1 cellular context compared by ENCODE assay signal in the genomic region with DNA sequence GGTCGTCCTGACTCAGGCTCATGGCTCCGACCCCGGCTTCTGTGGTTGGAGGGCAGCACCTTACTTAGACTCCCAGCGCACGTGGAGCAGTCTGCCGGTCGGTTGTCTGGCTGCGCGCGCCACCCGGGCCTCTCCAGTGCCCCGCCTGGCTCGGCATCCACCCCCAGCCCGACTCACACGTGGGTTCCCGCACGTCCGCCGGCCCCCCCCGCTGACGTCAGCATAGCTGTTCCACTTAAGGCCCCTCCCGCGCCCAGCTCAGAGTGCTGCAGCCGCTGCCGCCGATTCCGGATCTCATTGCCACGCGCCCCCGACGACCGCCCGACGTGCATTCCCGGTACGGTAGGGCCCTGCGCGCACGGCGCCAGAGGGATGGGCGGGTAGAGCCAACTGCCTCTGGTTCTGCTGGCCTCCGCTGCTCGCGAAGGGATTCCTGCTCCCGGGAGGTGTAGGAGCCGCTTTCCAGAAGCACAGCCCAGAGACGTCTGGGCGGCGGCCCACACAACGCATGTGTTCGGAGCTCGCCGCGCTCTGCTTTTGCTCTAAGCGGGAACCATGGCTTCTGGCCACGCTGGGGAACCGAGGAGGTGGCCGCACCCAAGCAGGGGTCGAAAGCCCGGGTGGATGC.
TF ChIP-seq lines count a peak whose summit lies in the region.

A gene (plus strand): TSS at position 264 of the 628 bp plus-strand sequence. CDS start 2,280 bp downstream, outside the sequence.

TF ChIP-seq in HEK293, 187 proteins besides CTCF, POLR2A, EP300 and RAD21 (continued from another document and continues in another):
- TF ChIP-seq, protein P1, sequence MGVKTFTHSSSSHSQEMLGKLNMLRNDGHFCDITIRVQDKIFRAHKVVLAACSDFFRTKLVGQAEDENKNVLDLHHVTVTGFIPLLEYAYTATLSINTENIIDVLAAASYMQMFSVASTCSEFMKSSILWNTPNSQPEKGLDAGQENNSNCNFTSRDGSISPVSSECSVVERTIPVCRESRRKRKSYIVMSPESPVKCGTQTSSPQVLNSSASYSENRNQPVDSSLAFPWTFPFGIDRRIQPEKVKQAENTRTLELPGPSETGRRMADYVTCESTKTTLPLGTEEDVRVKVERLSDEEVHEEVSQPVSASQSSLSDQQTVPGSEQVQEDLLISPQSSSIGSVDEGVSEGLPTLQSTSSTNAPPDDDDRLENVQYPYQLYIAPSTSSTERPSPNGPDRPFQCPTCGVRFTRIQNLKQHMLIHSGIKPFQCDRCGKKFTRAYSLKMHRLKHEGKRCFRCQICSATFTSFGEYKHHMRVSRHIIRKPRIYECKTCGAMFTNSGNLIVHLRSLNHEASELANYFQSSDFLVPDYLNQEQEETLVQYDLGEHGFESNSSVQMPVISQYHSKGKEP (tag by site-specific recombination; IDR thresholded peaks at IDR 0.05) = peak; percentile 55; the same call in 1 of the 2 replicates
- no peak for TF ChIP-seq ZNF521 (tag by site-specific recombination; IDR thresholded peaks at IDR 0.05)
- TF ChIP-seq ZNF214 (tag by site-specific recombination; IDR thresholded peaks at IDR 0.05; ENCODE audit: borderline replicate concordance) = no peak
- TF ChIP-seq ZNF549 (tag by site-specific recombination; IDR thresholded peaks at IDR 0.05) = no peak
- TF ChIP-seq, protein P2, sequence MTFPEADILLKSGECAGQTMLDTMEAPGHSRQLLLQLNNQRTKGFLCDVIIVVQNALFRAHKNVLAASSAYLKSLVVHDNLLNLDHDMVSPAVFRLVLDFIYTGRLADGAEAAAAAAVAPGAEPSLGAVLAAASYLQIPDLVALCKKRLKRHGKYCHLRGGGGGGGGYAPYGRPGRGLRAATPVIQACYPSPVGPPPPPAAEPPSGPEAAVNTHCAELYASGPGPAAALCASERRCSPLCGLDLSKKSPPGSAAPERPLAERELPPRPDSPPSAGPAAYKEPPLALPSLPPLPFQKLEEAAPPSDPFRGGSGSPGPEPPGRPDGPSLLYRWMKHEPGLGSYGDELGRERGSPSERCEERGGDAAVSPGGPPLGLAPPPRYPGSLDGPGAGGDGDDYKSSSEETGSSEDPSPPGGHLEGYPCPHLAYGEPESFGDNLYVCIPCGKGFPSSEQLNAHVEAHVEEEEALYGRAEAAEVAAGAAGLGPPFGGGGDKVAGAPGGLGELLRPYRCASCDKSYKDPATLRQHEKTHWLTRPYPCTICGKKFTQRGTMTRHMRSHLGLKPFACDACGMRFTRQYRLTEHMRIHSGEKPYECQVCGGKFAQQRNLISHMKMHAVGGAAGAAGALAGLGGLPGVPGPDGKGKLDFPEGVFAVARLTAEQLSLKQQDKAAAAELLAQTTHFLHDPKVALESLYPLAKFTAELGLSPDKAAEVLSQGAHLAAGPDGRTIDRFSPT (tag by site-specific recombination; IDR thresholded peaks at IDR 0.05) = peak; percentile 69; the same call in 1 of the 2 replicates
- TF ChIP-seq ZSCAN23 (tag by site-specific recombination; IDR thresholded peaks at IDR 0.05) = no peak
- TF ChIP-seq, protein P3, sequence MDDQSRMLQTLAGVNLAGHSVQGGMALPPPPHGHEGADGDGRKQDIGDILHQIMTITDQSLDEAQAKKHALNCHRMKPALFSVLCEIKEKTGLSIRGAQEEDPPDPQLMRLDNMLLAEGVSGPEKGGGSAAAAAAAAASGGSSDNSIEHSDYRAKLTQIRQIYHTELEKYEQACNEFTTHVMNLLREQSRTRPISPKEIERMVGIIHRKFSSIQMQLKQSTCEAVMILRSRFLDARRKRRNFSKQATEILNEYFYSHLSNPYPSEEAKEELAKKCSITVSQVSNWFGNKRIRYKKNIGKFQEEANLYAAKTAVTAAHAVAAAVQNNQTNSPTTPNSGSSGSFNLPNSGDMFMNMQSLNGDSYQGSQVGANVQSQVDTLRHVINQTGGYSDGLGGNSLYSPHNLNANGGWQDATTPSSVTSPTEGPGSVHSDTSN (CRISPR knock-in tag; IDR thresholded peaks at IDR 0.05) = no peak
- no peak for TF ChIP-seq BCL11B (tag by site-specific recombination; IDR thresholded peaks at IDR 0.05; ENCODE audit: low read depth)
- TF ChIP-seq HOXD13 (CRISPR knock-in tag; IDR thresholded peaks at IDR 0.05; ENCODE audit: borderline replicate concordance) = 0 out of 2 replicates have a peak, but pooled peaks have one; percentile 8
- TF ChIP-seq ZNF664 (tag by site-specific recombination; IDR thresholded peaks at IDR 0.05) = no peak
- TF ChIP-seq ZNF24 (tag by site-specific recombination; IDR thresholded peaks at IDR 0.05) = peak; percentile 81; the same call in 1 of the 2 replicates
- TF ChIP-seq, protein P4, sequence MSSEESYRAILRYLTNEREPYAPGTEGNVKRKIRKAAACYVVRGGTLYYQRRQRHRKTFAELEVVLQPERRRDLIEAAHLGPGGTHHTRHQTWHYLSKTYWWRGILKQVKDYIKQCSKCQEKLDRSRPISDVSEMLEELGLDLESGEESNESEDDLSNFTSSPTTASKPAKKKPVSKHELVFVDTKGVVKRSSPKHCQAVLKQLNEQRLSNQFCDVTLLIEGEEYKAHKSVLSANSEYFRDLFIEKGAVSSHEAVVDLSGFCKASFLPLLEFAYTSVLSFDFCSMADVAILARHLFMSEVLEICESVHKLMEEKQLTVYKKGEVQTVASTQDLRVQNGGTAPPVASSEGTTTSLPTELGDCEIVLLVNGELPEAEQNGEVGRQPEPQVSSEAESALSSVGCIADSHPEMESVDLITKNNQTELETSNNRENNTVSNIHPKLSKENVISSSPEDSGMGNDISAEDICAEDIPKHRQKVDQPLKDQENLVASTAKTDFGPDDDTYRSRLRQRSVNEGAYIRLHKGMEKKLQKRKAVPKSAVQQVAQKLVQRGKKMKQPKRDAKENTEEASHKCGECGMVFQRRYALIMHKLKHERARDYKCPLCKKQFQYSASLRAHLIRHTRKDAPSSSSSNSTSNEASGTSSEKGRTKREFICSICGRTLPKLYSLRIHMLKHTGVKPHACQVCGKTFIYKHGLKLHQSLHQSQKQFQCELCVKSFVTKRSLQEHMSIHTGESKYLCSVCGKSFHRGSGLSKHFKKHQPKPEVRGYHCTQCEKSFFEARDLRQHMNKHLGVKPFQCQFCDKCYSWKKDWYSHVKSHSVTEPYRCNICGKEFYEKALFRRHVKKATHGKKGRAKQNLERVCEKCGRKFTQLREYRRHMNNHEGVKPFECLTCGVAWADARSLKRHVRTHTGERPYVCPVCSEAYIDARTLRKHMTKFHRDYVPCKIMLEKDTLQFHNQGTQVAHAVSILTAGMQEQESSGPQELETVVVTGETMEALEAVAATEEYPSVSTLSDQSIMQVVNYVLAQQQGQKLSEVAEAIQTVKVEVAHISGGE (tag by site-specific recombination; conservative IDR thresholded peaks at IDR 0.05; ENCODE audit: low read depth) = peak; percentile 44
- TF ChIP-seq BCL11A (tag by site-specific recombination; IDR thresholded peaks at IDR 0.05; ENCODE audit: low read depth) = no peak
- TF ChIP-seq ZNF121 (tag by site-specific recombination; IDR thresholded peaks at IDR 0.05) = no peak
- TF ChIP-seq GLIS2 (tag by site-specific recombination; IDR thresholded peaks at IDR 0.05) = peak; percentile 89
- peak; percentile 73 for TF ChIP-seq ZFHX2 (tag by site-specific recombination; conservative IDR thresholded peaks at IDR 0.05)
- TF ChIP-seq, protein P5, sequence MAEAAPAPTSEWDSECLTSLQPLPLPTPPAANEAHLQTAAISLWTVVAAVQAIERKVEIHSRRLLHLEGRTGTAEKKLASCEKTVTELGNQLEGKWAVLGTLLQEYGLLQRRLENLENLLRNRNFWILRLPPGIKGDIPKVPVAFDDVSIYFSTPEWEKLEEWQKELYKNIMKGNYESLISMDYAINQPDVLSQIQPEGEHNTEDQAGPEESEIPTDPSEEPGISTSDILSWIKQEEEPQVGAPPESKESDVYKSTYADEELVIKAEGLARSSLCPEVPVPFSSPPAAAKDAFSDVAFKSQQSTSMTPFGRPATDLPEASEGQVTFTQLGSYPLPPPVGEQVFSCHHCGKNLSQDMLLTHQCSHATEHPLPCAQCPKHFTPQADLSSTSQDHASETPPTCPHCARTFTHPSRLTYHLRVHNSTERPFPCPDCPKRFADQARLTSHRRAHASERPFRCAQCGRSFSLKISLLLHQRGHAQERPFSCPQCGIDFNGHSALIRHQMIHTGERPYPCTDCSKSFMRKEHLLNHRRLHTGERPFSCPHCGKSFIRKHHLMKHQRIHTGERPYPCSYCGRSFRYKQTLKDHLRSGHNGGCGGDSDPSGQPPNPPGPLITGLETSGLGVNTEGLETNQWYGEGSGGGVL (tag by site-specific recombination; IDR thresholded peaks at IDR 0.05) = peak; percentile 91
- TF ChIP-seq ZNF785 (tag by site-specific recombination; IDR thresholded peaks at IDR 0.05) = no peak
- TF ChIP-seq ZNF354C (tag by site-specific recombination; IDR thresholded peaks at IDR 0.05; ENCODE audit: borderline replicate concordance, low read depth) = no peak
- TF ChIP-seq ZBTB7A (tag by site-specific recombination; IDR thresholded peaks at IDR 0.05; ENCODE audit: low read depth) = 0 out of 2 replicates have a peak, but pooled peaks have one; percentile 13
- no peak for TF ChIP-seq ZNF114 (tag by site-specific recombination; IDR thresholded peaks at IDR 0.05)
- peak; percentile 81 for TF ChIP-seq SP7 (tag by site-specific recombination; IDR thresholded peaks at IDR 0.05)
- peak; percentile 81 for TF ChIP-seq ZBTB21 (tag by site-specific recombination; IDR thresholded peaks at IDR 0.05)
- peak; percentile 63; the same call in 1 of the 2 replicates for TF ChIP-seq KLF9 (tag by site-specific recombination; IDR thresholded peaks at IDR 0.05; ENCODE audit: low read depth)
- TF ChIP-seq, protein P6, sequence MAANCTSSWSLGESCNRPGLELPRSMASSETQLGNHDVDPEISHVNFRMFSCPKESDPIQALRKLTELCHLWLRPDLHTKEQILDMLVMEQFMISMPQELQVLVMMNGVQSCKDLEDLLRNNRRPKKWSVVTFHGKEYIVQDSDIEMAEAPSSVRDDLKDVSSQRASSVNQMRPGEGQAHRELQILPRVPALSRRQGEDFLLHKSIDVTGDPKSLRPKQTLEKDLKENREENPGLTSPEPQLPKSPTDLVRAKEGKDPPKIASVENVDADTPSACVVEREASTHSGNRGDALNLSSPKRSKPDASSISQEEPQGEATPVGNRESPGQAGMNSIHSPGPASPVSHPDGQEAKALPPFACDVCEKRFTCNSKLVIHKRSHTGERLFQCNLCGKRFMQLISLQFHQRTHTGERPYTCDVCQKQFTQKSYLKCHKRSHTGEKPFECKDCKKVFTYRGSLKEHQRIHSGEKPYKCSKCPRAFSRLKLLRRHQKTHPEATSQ (tag by site-specific recombination; IDR thresholded peaks at IDR 0.05) = peak; percentile 63; the same call in 1 of the 2 replicates
- TF ChIP-seq ZNF571 (tag by site-specific recombination; IDR thresholded peaks at IDR 0.05) = no peak
- TF ChIP-seq MYNN (tag by site-specific recombination; IDR thresholded peaks at IDR 0.05; ENCODE audit: borderline replicate concordance) = 0 out of 2 replicates have a peak, but pooled peaks have one; percentile 13
- peak; percentile 50 for TF ChIP-seq SETDB1 (IDR thresholded peaks at IDR 0.05; ENCODE audit: insufficient read length, low read length)
- TF ChIP-seq, protein P7, sequence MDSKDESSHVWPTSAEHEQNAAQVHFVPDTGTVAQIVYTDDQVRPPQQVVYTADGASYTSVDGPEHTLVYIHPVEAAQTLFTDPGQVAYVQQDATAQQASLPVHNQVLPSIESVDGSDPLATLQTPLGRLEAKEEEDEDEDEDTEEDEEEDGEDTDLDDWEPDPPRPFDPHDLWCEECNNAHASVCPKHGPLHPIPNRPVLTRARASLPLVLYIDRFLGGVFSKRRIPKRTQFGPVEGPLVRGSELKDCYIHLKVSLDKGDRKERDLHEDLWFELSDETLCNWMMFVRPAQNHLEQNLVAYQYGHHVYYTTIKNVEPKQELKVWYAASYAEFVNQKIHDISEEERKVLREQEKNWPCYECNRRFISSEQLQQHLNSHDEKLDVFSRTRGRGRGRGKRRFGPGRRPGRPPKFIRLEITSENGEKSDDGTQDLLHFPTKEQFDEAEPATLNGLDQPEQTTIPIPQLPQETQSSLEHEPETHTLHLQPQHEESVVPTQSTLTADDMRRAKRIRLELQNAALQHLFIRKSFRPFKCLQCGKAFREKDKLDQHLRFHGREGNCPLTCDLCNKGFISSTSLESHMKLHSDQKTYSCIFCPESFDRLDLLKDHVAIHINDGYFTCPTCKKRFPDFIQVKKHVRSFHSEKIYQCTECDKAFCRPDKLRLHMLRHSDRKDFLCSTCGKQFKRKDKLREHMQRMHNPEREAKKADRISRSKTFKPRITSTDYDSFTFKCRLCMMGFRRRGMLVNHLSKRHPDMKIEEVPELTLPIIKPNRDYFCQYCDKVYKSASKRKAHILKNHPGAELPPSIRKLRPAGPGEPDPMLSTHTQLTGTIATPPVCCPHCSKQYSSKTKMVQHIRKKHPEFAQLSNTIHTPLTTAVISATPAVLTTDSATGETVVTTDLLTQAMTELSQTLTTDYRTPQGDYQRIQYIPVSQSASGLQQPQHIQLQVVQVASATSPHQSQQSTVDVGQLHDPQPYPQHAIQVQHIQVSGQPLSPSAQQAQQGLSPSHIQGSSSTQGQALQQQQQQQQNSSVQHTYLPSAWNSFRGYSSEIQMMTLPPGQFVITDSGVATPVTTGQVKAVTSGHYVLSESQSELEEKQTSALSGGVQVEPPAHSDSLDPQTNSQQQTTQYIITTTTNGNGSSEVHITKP (tag by site-specific recombination; IDR thresholded peaks at IDR 0.05) = peak; percentile 45; the same call in 1 of the 2 replicates
- peak; percentile 86 for TF ChIP-seq ZFP37 (tag by site-specific recombination; IDR thresholded peaks at IDR 0.05)
- TF ChIP-seq SP3 (tag by site-specific recombination; IDR thresholded peaks at IDR 0.05) = peak; percentile 69
- peak; percentile 67; the same call in 1 of the 2 replicates for TF ChIP-seq GLIS1 (tag by site-specific recombination; IDR thresholded peaks at IDR 0.05)
- no peak for TF ChIP-seq ZNF670 (tag by site-specific recombination; IDR thresholded peaks at IDR 0.05; ENCODE audit: low read depth)
- TF ChIP-seq ZBTB17 (tag by site-specific recombination; IDR thresholded peaks at IDR 0.05) = peak; percentile 78
- TF ChIP-seq, protein P8, sequence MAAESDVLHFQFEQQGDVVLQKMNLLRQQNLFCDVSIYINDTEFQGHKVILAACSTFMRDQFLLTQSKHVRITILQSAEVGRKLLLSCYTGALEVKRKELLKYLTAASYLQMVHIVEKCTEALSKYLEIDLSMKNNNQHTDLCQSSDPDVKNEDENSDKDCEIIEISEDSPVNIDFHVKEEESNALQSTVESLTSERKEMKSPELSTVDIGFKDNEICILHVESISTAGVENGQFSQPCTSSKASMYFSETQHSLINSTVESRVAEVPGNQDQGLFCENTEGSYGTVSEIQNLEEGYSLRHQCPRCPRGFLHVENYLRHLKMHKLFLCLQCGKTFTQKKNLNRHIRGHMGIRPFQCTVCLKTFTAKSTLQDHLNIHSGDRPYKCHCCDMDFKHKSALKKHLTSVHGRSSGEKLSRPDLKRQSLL (tag by site-specific recombination; IDR thresholded peaks at IDR 0.05) = peak; percentile 67; the same call in 1 of the 2 replicates
